Comparison of ENCODE assay signal across 15 cellular contexts in the genomic region with DNA sequence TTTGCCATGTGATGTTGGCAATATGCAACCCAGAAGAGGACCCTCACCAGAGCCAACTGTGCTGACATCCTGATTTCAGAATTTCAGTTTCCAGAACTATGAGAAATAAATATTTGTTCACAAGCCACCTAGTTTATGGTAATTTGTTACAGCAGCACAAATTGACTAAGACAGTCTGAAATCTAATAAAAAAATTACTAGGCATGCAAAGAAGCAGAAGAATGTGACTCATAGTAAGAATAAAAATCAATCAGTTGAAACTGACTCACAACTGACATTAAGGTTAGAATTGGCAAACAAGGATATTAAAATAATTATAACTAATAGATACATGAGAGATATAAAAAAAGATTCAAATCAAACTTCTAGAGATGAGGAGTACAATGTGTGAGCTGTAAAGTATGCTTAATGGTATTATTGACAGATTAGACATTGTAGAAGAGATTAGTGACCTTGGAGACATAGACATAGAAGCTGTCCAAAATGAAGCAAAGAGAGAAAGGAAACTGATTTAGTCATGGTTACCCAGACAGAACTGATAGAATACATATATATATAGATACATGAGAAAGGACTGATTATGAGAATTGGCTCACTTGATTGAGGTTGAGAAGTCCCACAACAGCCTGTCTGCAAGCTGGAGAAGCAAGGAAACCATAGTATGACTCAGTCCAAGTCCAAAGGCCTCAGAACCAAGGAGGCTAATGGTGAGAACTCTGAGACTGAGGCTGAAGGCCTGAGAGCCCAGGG. TPM values are rescaled to one million over a fixed set of nuclear protein-coding genes. Genes with fewer than 3 reads are reported as not detected.
DNase-seq lines count a peak whose midpoint lies in the region; ATAC-seq, FAIRE-seq and TF ChIP-seq lines count a peak whose summit lies in the region.
"Had no signal": no experiment of that assay in that cellular context is flagged by ENCODE, and none has a peak within 500 bp of the region (broad histone marks: within the 10 kb centered on the region; RNA-seq: fewer than 3 reads in every experiment).

No MANE protein-coding gene starts in this region.

- FAIRE-seq in GM12878 (lab: Jason Lieb, UNC): no peak

- H3K79me2 ChIP-seq in GM12878 (ENCODE audit: control insufficient read depth, insufficient read depth, low read length): peaks cover under 1% of the 10 kb centered on the region

- H3K9me3 Mint-ChIP-seq in Caco-2 (ENCODE audit: unreplicated experiment): no peaks in the 10 kb centered on the region
- H3K9me3 Mint-ChIP-seq: nephron had no signal

- no peak for TF ChIP-seq POLR2A in GM12878 (IDR thresholded peaks at IDR 0.05; ENCODE audit: low read depth, low read length)
- no peak for TF ChIP-seq POLR2A in vagina (IDR thresholded peaks at IDR 0.05)

- H3K36me3 ChIP-seq in GM12878 (ENCODE audit: control insufficient read depth in 2 of 2, insufficient read depth in 2 of 2, low read length in 1 of 2) (no peaks in the 10 kb centered on the region), Caco-2 (ENCODE audit: control insufficient read depth, insufficient read depth, low read length) (no peaks in the 10 kb centered on the region), vagina (no peaks in the 10 kb centered on the region)
- H3K36me3 ChIP-seq: left lung, transverse colon had no signal

- RAD21 ChIA-PET in GM12878 (lab: Charles Lee; ENCODE audit: unreplicated experiment): interaction anchor here (1.1 kb wide), 1 partner anchor 21 kb away, joined by 3 read pairs; no protein-coding TSS in a partner anchor

- no peak for TF ChIP-seq EP300 in GM12878 (IDR thresholded peaks at IDR 0.05; ENCODE audit: borderline replicate concordance in 1 of 2, control insufficient read depth in 1 of 2, low read depth in 2 of 2, low read length in 2 of 2)

- H3K27me3 Mint-ChIP-seq in Caco-2 (ENCODE audit: insufficient read depth, unreplicated experiment): peaks cover 2% of the 10 kb centered on the region

- peak; percentile 81 to 84 for ATAC-seq in activated CD4-positive, CD25-positive, alpha-beta regulatory T cell treated with anti-CD3 and anti-CD28 coated beads, Interleukin-2, amount 50 U/mL, for 24 hours
- ATAC-seq in GM19468 (IDR thresholded peaks at IDR 0.05; ENCODE audit: extremely low read depth, unreplicated experiment) (peak; percentile 42), HG03039 (IDR thresholded peaks at IDR 0.05; ENCODE audit: unreplicated experiment) (peak; percentile 73), GM12878 (peak; percentile 85)
- ATAC-seq: left lung, Right ventricle myocardium inferior, sciatic nerve had no signal

- peak overlapping the region; percentile 84 for H3K27ac ChIP-seq in GM12878 (ENCODE audit: control insufficient read depth, insufficient read depth)
- H3K27ac ChIP-seq in vagina: no peak overlapping the region
- H3K27ac ChIP-seq: left lung, transverse colon had no signal

- H2AFZ ChIP-seq in GM12878 (ENCODE audit: control insufficient read depth, low read depth, low read length): peak overlapping the region; percentile 28

- SMC1A ChIA-PET in GM12878 (lab: Charles Lee; ENCODE audit: uncharacterized antibody, unreplicated experiment): interaction anchor here (0.7 kb wide), 1 partner anchor 11 kb away, joined by 3 read pairs; no protein-coding TSS in a partner anchor

- TF ChIP-seq CTCF in GM12878 (IDR thresholded peaks at IDR 0.05 in 2 of 3, conservative IDR thresholded peaks at IDR 0.05 in 1 of 3; ENCODE audit: control insufficient read depth in 2 of 3, extremely low read depth in 1 of 3, insufficient read depth in 1 of 3, low read depth in 3 of 3, low read length in 3 of 3) (no peak), Caco-2 (IDR thresholded peaks at IDR 0.05; ENCODE audit: insufficient read depth in 1 of 2, low read depth in 1 of 2, low read length in 1 of 2, severe bottlenecking in 1 of 2, unreplicated experiment in 1 of 2) (no peak), vagina (IDR thresholded peaks at IDR 0.05) (no peak)

- peak overlapping the region; percentile 41; the same call in 1 of the 2 replicates for H3K9ac ChIP-seq in GM12878 (ENCODE audit: control insufficient read depth, insufficient read depth, low read length)

- no peak for DNase-seq in activated CD4-positive, CD25-positive, alpha-beta regulatory T cell (lab: John Stamatoyannopoulos, UW)
- no peak for DNase-seq in GM12878 (ENCODE audit: low read depth, low spot score)
- no peak for DNase-seq in NCI-H774 (lab: John Stamatoyannopoulos, UW)
- DNase-seq in Caco-2: no peak
- no peak for DNase-seq in vagina (ENCODE audit: extremely low spot score in 2 of 2)
- DNase-seq: left lung, NCI-H524, transverse colon had no signal

- H3K4me1 Mint-ChIP-seq in Caco-2 (ENCODE audit: low read depth, unreplicated experiment): peaks cover 12% of the 10 kb centered on the region

- BruUV-seq in GM12878 (replicated peaks; lab: Mats Ljungman, UMichigan): no TSS peak
- BruUV-seq in Caco-2 (replicated peaks; lab: Mats Ljungman, UMichigan): no TSS peak

- H4K20me1 ChIP-seq in GM12878 (ENCODE audit: control insufficient read depth, insufficient read depth): no peaks in the 10 kb centered on the region

- intact Hi-C loops in GM12878 (cut with micrococcal nuclease; ENCODE audit: unreplicated experiment) (no loop called here), Caco-2 (cut with micrococcal nuclease; ENCODE audit: unreplicated experiment) (no loop called here), vagina (cut with DNase I) (no loop called here)

- peak overlapping the region; percentile 53; the same call in 1 of the 2 replicates for H3K4me2 ChIP-seq in GM12878 (ENCODE audit: control insufficient read depth, insufficient read depth)

- H3K9me3 ChIP-seq in GM12878 (replicated peaks; ENCODE audit: control insufficient read depth, insufficient read depth, low read length): no peaks in the 10 kb centered on the region; the same call in 1 of the 3 replicates
- H3K9me3 ChIP-seq in Caco-2: no peaks in the 10 kb centered on the region
- no peaks in the 10 kb centered on the region for H3K9me3 ChIP-seq in vagina
- H3K9me3 ChIP-seq: left lung, transverse colon had no signal

- CTCF ChIA-PET in GM12878 (lab: Yijun Ruan, JAX) (interaction anchor here (0.6 to 1.8 kb wide), 4 partner anchors 14 to 506 kb away, joined by 3 to 4 read pairs (median 3); no protein-coding TSS in a partner anchor), Caco-2 (lab: Charles Lee) (no interaction called here)

- H3K4me3 ChIP-seq in GM12878 (peak overlapping the region; percentile 34; the same call in 1 of the 2 replicates), Caco-2 (ENCODE audit: low read depth, low read length) (no peak overlapping the region), vagina (no peak overlapping the region)
- H3K4me3 ChIP-seq: left lung, transverse colon had no signal

- POLR2A ChIA-PET in GM12878 (lab: Charles Lee): no interaction called here
- POLR2A ChIA-PET in Caco-2 (lab: Charles Lee): no interaction called here

- no peak overlapping the region for H3K4me3 Mint-ChIP-seq in Caco-2 (ENCODE audit: unreplicated experiment)
- H3K4me3 Mint-ChIP-seq: brain, nephron had no signal

- peaks cover 26% of the 10 kb centered on the region for H3K4me1 ChIP-seq in GM12878 (ENCODE audit: control insufficient read depth, insufficient read depth, low read length)
- no peaks in the 10 kb centered on the region for H3K4me1 ChIP-seq in Caco-2
- peaks cover 12% of the 10 kb centered on the region for H3K4me1 ChIP-seq in vagina

- no peaks in the 10 kb centered on the region for H3K36me3 Mint-ChIP-seq in Caco-2 (ENCODE audit: insufficient read depth, unreplicated experiment)
- H3K36me3 Mint-ChIP-seq: brain had no signal

- H3K27ac Mint-ChIP-seq in Caco-2 (ENCODE audit: unreplicated experiment): no peak overlapping the region
- H3K27ac Mint-ChIP-seq: brain, nephron had no signal

- H3K27me3 ChIP-seq in GM12878 (replicated peaks in 1 of 2; ENCODE audit: control insufficient read depth in 2 of 2, insufficient read depth in 2 of 2, low read length in 1 of 2): no peaks in the 10 kb centered on the region
- H3K27me3 ChIP-seq in Caco-2 (replicated peaks; ENCODE audit: control insufficient read depth, insufficient read depth, low read length): no peaks in the 10 kb centered on the region
- no peaks in the 10 kb centered on the region for H3K27me3 ChIP-seq in vagina
- H3K27me3 ChIP-seq: left lung, transverse colon had no signal

- in situ Hi-C loops in GM12878 (cut with MboI): no loop called here

- TF ChIP-seq RAD21 in GM12878 (IDR thresholded peaks at IDR 0.05; ENCODE audit: insufficient read depth, low read depth, low read length): no peak

TF ChIP-seq in GM12878, 131 proteins besides CTCF, POLR2A, EP300 and RAD21 (continues in another document):
- peak; percentile 92 for TF ChIP-seq NFIC (IDR thresholded peaks at IDR 0.05; ENCODE audit: low read depth, low read length)
- TF ChIP-seq, protein P1, sequence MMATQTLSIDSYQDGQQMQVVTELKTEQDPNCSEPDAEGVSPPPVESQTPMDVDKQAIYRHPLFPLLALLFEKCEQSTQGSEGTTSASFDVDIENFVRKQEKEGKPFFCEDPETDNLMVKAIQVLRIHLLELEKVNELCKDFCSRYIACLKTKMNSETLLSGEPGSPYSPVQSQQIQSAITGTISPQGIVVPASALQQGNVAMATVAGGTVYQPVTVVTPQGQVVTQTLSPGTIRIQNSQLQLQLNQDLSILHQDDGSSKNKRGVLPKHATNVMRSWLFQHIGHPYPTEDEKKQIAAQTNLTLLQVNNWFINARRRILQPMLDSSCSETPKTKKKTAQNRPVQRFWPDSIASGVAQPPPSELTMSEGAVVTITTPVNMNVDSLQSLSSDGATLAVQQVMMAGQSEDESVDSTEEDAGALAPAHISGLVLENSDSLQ (IDR thresholded peaks at IDR 0.05): no peak
- TF ChIP-seq GABPA (IDR thresholded peaks at IDR 0.05; ENCODE audit: low read depth): 0 out of 2 replicates have a peak, but pooled peaks have one; percentile 35
- peak; percentile 95 for TF ChIP-seq JUNB (IDR thresholded peaks at IDR 0.05)

RNA-seq across cellular contexts. Expression of gene TTC39C, which starts 27.8 kb away (rescaled TPM):
- total RNA-seq in GM12878 (2013; cell fraction: nucleolus; rRNA removed): 78.9 and 87.4 TPM in 2 replicates
- total RNA-seq in GM12878 (2014; rRNA removed): 74.6 and 80.3 TPM in 2 replicates
- total RNA-seq in GM12878 (2014; rRNA removed; fragmentation: Illumina TruSeq; extraction: Trizol): 81.1 and 84.4 TPM in 2 replicates
- total RNA-seq in GM12878 (2021): 72.8 and 76.5 TPM in 2 replicates
- 20.4 TPM for polyA plus RNA-seq in GM12878 (2011; ENCODE audit: low read depth)
- polyA plus RNA-seq in GM12878 (2011; rRNA removed): 25.2 and 33.2 TPM in 2 replicates
- 8.8 and 10.1 TPM in 2 replicates for polyA plus RNA-seq in GM12878 (2011; cell fraction: cytosol; rRNA removed)
- 24.3 and 24.8 TPM in 2 replicates for polyA plus RNA-seq in GM12878 (2011; cell fraction: nucleus; rRNA removed)
- 38.1 and 44.0 TPM in 2 replicates for polyA plus RNA-seq in GM12878 (2012)
- 59.7 and 77.6 TPM in 2 replicates for polyA plus RNA-seq in GM12878 (2014; fragmentation: Illumina TruSeq; extraction: Trizol)
- polyA plus RNA-seq in GM12878 (2014; fragmentation: Nextera tagmentation; extraction: Ambion mirVana): 10 to 100 TPM; 21.1 to 37.2 TPM
- 59.7 and 63.3 TPM in 2 replicates for polyA plus RNA-seq in GM12878 (2014; rRNA removed)
- 10 to 100 TPM; 69.8 to 91.0 TPM for polyA plus RNA-seq in GM12878 (2016; fragmentation: Nextera tagmentation; extraction: Ambion mirVana)
- polyA minus RNA-seq in GM12878 (2011; rRNA and poly(A)+ RNA removed): 26.0 and 27.4 TPM in 2 replicates
- 9.9 and 13.0 TPM in 2 replicates for polyA minus RNA-seq in GM12878 (2011; cell fraction: cytosol; rRNA and poly(A)+ RNA removed)
- 12.9 and 22.0 TPM in 2 replicates for polyA minus RNA-seq in GM12878 (2011; cell fraction: nucleus; rRNA and poly(A)+ RNA removed)
- 9.1 and 9.3 TPM in 2 replicates for total RNA-seq in Caco-2 (2022)
- 42.5 TPM for total RNA-seq in vagina
